In the genomic region with DNA sequence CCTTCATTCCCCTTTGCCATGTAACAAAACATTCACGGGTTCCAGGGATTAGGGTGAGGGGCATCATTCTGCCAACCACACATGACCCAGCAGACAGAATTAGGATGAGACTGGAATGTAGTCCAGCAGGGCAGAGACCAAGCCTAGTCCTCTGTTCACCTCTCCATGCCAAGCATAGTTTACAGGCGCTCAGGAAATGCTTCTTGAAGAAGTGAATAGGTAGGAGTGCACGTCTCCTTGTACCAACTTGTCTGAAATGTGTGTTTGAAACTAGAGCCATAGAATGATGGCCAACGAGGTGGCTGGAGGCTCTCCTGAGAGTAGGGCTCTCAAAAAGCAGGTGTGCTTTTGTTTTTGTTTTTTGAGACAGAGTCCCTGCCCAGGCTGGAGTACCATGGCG, we compare ENCODE assay signal across 26 cellular contexts.
"Had no signal": no experiment of that assay in that cellular context is flagged by ENCODE, and none has a peak within 500 bp of the region (broad histone marks: within the 10 kb centered on the region; RNA-seq: fewer than 3 reads in every experiment).

No MANE protein-coding gene starts in this region.

- H3K9me3 ChIP-seq: left lung, lower lobe of right lung, neutrophil, right atrium auricular region, right lobe of liver, transverse colon, upper lobe of left lung, vagina had no signal

- ATAC-seq: left colon; left lung; lower lobe of right lung; natural killer cell; right lobe of liver; stimulated activated memory B cell treated with anti-CD40 and anti-IgM and Interleukin-4, amounts not matched to agents 10 μg/mL and 1 μg/mL and 100 μg/mL, for 72 hours; stimulated activated naive CD8-positive, alpha-beta T cell treated with anti-CD3 and anti-CD28 coated beads, Interleukin-15, amount 100 ng/mL, for 72 hours had no signal

- H3K79me2 ChIP-seq: parathyroid adenoma had no signal

- H3K9ac ChIP-seq: neural progenitor cell, parathyroid adenoma had no signal

- H3K4me1 ChIP-seq: left lung, lower lobe of right lung, neural progenitor cell, parathyroid adenoma, right atrium auricular region, right lobe of liver, transverse colon had no signal

- H3K27me3 ChIP-seq: left lung, neural progenitor cell, neutrophil, right atrium auricular region, right lobe of liver, transverse colon, upper lobe of left lung, vagina had no signal

- H3K27ac ChIP-seq: left lung, lower lobe of right lung, neural progenitor cell, neutrophil, parathyroid adenoma, right atrium auricular region, right lobe of liver, transverse colon, upper lobe of left lung, vagina had no signal

- H3K4me3 ChIP-seq: left lung, lower lobe of right lung, neural progenitor cell, right atrium auricular region, right lobe of liver, smooth muscle cell, transverse colon, upper lobe of left lung, vagina had no signal

- DNase-seq: kidney glomerular epithelial cell; left colon; lower lobe of right lung; mesendoderm; naive B cell; natural killer cell; nephron progenitor cell; occipital lobe; right lobe of liver; stimulated activated CD4-positive, alpha-beta T cell treated with anti-CD3 and anti-CD28 coated beads, Interleukin-1b, Interleukin-23, amount 100 ng/mL, for 48 hours; stimulated activated CD4-positive, alpha-beta T cell treated with anti-CD3 and anti-CD28 coated beads, Interleukin-2, amount 100 ng/mL, for 48 hours; stimulated activated CD4-positive, alpha-beta T cell treated with anti-CD3 and anti-CD28 coated beads, Interleukin-4, amount 100 ng/mL, for 4 hours; stimulated activated CD8-positive, alpha-beta memory T cell treated with anti-CD3 and anti-CD28 coated beads, Interleukin-4, amount 100 ng/mL, for 48 hours; stimulated activated naive CD4-positive, alpha-beta T cell treated with Interleukin-2 at 50 U/mL for 16 hours; stimulated activated naive CD8-positive, alpha-beta T cell treated with anti-CD3 and anti-CD28 coated beads, Interleukin-15, amount 100 ng/mL, for 72 hours; substantia nigra; transverse colon; upper lobe of left lung had no signal

- H2AFZ ChIP-seq: neural progenitor cell, parathyroid adenoma had no signal

- H3K4me2 ChIP-seq: neural progenitor cell, smooth muscle cell had no signal
